ENCODE assay signal across 25 cellular contexts in the genomic region with DNA sequence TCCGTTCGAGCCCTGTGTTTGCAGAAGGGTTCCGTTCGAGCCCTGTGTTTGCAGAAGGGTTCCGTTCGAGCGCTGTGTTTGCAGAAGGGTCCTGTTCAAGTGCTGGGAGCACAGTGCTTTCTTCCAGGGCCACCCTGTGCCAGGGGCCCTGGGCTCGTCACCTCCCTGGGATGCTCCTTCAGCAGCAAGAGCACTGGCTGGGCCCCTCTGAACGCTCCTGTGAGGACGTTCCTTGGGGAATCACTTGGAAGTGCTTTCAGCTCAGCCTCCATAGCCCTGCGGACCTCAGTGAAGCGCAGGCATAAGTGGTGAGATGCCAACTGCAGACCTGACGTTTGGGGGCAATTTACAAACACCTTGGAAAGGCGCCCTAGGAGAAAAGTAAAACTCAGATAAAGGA.
"Had no signal": no experiment of that assay in that cellular context is flagged by ENCODE, and none has a peak within 500 bp of the region (broad histone marks: within the 10 kb centered on the region; RNA-seq: fewer than 3 reads in every experiment).

No MANE protein-coding gene starts in this region.

- H3K27ac Mint-ChIP-seq: nephron; neural progenitor cell; progenitor cell of endocrine pancreas; stimulated activated effector memory CD8-positive, alpha-beta T cell treated with anti-CD3 and anti-CD28 coated beads, Interleukin-12 subunit alpha, Interleukin-12 subunit beta, amount 100 ng/mL, for 72 hours; stimulated activated naive B cell treated with anti-CD40 and anti-IgM and Interleukin-4, amounts not matched to agents 10 μg/mL and 1 μg/mL and 100 μg/mL, for 72 hours; stimulated activated naive CD8-positive, alpha-beta T cell treated with anti-CD3 and anti-CD28 coated beads, Interleukin-15, Interleukin-2, amounts not matched to agents 100 ng/mL and 50 ng/mL, for 24 hours had no signal

- H3K27me3 ChIP-seq: neural progenitor cell, ovary, right lobe of liver, thyroid gland, vagina had no signal

- H3K4me3 ChIP-seq: neural progenitor cell, ovary, psoas muscle, right lobe of liver, sigmoid colon, stomach, thoracic aorta, thyroid gland, tibial nerve, upper lobe of left lung, vagina had no signal

- H3K27me3 Mint-ChIP-seq: progenitor cell of endocrine pancreas had no signal

- H3K4me3 Mint-ChIP-seq: nephron; neural progenitor cell; stimulated activated effector memory CD8-positive, alpha-beta T cell treated with anti-CD3 and anti-CD28 coated beads, Interleukin-12 subunit alpha, Interleukin-12 subunit beta, amount 100 ng/mL, for 72 hours; stimulated activated naive B cell treated with anti-CD40 and anti-IgM and Interleukin-4, amounts not matched to agents 10 μg/mL and 1 μg/mL and 100 μg/mL, for 72 hours; stimulated activated naive CD8-positive, alpha-beta T cell treated with anti-CD3 and anti-CD28 coated beads, Interleukin-15, Interleukin-2, amounts not matched to agents 100 ng/mL and 50 ng/mL, for 24 hours had no signal

- ATAC-seq: psoas muscle; right cardiac atrium; right lobe of liver; stimulated activated effector memory CD8-positive, alpha-beta T cell treated with anti-CD3 and anti-CD28 coated beads, Interleukin-12 subunit alpha, Interleukin-12 subunit beta, amount 100 ng/mL, for 72 hours; stimulated activated naive B cell treated with anti-CD40 and anti-IgM and Interleukin-4, amounts not matched to agents 10 μg/mL and 1 μg/mL and 100 μg/mL, for 72 hours had no signal

- H3K9me3 Mint-ChIP-seq: stimulated activated effector memory CD8-positive, alpha-beta T cell treated with anti-CD3 and anti-CD28 coated beads, Interleukin-12 subunit alpha, Interleukin-12 subunit beta, amount 100 ng/mL, for 72 hours; stimulated activated naive CD8-positive, alpha-beta T cell treated with anti-CD3 and anti-CD28 coated beads, Interleukin-15, Interleukin-2, amounts not matched to agents 100 ng/mL and 50 ng/mL, for 24 hours had no signal

- DNase-seq: occipital lobe; ovary; psoas muscle; right lobe of liver; sigmoid colon; small intestine; stimulated activated CD4-positive, alpha-beta T cell treated with anti-CD3 and anti-CD28 coated beads, Interleukin-15, amount 100 ng/mL, for 24 hours; stimulated activated CD4-positive, alpha-beta T cell treated with anti-CD3 and anti-CD28 coated beads, Interleukin-2, amount 100 ng/mL, for 24 hours; stimulated activated CD4-positive, alpha-beta T cell treated with anti-CD3 and anti-CD28 coated beads, Interleukin-2, amount 100 ng/mL, for 48 hours; stimulated activated CD4-positive, alpha-beta T cell treated with anti-CD3 and anti-CD28 coated beads, Interleukin-4, amount 100 ng/mL, for 24 hours; stimulated activated naive B cell treated with anti-CD40 and anti-IgM and Interleukin-4, amounts not matched to agents 10 μg/mL and 1 μg/mL and 100 μg/mL, for 72 hours; stimulated activated naive CD4-positive, alpha-beta T cell treated with Interleukin-2 at 50 U/mL for 16 hours; stomach; thyroid gland; trophoblast cell; upper lobe of left lung had no signal

- H3K36me3 ChIP-seq: neural progenitor cell, ovary, right lobe of liver, sigmoid colon, stomach, thoracic aorta, thyroid gland, tibial nerve, upper lobe of left lung, vagina had no signal
